Comparison of ENCODE assay signal across 1 cellular context in the genomic region with DNA sequence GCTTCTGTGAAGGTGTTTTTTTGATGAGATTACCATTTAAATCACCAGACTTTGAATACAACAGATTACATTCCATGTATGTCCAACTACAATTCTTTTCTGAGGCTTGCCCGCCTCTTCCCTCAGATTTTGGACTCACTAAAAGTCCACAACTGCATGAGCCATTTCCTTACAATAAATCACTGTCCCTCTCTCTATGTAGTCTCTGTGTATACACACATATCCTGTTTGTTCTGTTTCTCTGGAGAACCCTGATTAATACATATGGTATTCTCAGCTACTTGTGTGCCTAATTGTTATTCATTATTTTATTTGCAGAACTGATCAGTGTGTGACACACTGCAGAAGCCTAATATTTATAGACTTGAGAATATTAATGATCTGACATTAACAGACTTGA.
TF ChIP-seq lines count a peak whose summit lies in the region.

No MANE protein-coding gene starts in this region.

TF ChIP-seq in HCT116, 20 proteins besides CTCF, POLR2A, EP300 and RAD21 (continued from another document):
- TF ChIP-seq, protein P1, sequence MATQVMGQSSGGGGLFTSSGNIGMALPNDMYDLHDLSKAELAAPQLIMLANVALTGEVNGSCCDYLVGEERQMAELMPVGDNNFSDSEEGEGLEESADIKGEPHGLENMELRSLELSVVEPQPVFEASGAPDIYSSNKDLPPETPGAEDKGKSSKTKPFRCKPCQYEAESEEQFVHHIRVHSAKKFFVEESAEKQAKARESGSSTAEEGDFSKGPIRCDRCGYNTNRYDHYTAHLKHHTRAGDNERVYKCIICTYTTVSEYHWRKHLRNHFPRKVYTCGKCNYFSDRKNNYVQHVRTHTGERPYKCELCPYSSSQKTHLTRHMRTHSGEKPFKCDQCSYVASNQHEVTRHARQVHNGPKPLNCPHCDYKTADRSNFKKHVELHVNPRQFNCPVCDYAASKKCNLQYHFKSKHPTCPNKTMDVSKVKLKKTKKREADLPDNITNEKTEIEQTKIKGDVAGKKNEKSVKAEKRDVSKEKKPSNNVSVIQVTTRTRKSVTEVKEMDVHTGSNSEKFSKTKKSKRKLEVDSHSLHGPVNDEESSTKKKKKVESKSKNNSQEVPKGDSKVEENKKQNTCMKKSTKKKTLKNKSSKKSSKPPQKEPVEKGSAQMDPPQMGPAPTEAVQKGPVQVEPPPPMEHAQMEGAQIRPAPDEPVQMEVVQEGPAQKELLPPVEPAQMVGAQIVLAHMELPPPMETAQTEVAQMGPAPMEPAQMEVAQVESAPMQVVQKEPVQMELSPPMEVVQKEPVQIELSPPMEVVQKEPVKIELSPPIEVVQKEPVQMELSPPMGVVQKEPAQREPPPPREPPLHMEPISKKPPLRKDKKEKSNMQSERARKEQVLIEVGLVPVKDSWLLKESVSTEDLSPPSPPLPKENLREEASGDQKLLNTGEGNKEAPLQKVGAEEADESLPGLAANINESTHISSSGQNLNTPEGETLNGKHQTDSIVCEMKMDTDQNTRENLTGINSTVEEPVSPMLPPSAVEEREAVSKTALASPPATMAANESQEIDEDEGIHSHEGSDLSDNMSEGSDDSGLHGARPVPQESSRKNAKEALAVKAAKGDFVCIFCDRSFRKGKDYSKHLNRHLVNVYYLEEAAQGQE (IDR thresholded peaks at IDR 0.05; ENCODE audit: low read depth): no peak
- TF ChIP-seq YY1 (IDR thresholded peaks at IDR 0.05; ENCODE audit: extremely low read depth, insufficient replicate concordance, low read depth, low read length): no peak
- TF ChIP-seq SIN3A (IDR thresholded peaks at IDR 0.05; ENCODE audit: low read depth): no peak
- no peak for TF ChIP-seq CEBPB (IDR thresholded peaks at IDR 0.05; ENCODE audit: low read depth)
- no peak for TF ChIP-seq SP1 (IDR thresholded peaks at IDR 0.05; ENCODE audit: low read depth)
- no peak for TF ChIP-seq EGR1 (IDR thresholded peaks at IDR 0.05; ENCODE audit: low read depth)
